In the genomic region with DNA sequence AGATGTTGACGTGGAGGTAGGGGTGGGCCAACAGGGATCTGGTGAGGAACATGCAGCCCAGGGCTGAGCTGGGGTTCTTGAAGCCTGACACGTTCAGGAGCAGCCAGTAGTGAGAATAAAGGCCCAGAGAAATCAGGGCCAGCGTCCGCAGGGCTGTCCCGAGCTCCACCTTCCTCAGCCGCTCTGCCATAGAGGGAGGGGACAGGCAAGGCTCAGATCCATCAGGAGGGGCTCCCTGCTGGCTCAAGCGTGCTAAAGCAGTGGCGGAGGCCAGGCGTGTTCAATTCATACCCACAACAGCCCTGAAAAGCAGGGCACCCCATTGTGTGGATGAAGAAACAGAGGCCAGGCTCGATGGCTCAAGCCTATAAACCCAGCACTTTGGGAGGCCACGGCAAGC, we compare ENCODE assay signal across 24 cellular contexts. TPM values are rescaled to one million over a fixed set of nuclear protein-coding genes. Genes with fewer than 3 reads are reported as not detected.
"Had no signal": no experiment of that assay in that cellular context is flagged by ENCODE, and none has a peak within 500 bp of the region (broad histone marks: within the 10 kb centered on the region; RNA-seq: fewer than 3 reads in every experiment).

No MANE protein-coding gene starts in this region.

- ATAC-seq: K562, SK-N-SH treated with all-trans-retinoic acid at 6 μM for 48 hours had no signal

- H3K4me1 ChIP-seq: SJCRH30 had no signal

- DNase-seq: Kasumi-1, MM.1S, NCI-H1092 treated with DMSO at 0.1 percent for 48 hours, NCI-H1436, NCI-H187, NCI-H2029, NCI-H2081 treated with DMSO at 0.1 percent for 48 hours, NCI-H2171, NCI-H226, NCI-H446, NCI-H510A, NCI-H524 treated with DMSO at 0.1 percent for 48 hours, NCI-H69, NCI-H774, RPMI8226, SHP77 treated with DMSO at 0.1 percent for 48 hours, SJCRH30 had no signal

- H3K9me3 ChIP-seq: SJCRH30 had no signal

- H3K9ac ChIP-seq: KMS-11 had no signal

- FAIRE-seq: K562, RCC 7860 had no signal

- H3K4me2 ChIP-seq: KMS-11 had no signal

- H3K36me3 ChIP-seq: SJCRH30 had no signal

- H3K4me3 ChIP-seq: K562, SJCRH30 had no signal

- H3K27ac ChIP-seq: KMS-11, SJCRH30 had no signal

RNA-seq across cellular contexts. Expression of gene FADS6, which starts 12.4 kb away (rescaled TPM):
- total RNA-seq: HT-29, M059J, SJCRH30 had no signal
- polyA plus RNA-seq: IgD-negative memory B cell had no signal

RNA-seq across cellular contexts. Expression of gene GRIN2C, which starts 21.4 kb away (rescaled TPM):
- total RNA-seq: SJCRH30 had no signal
- polyA plus RNA-seq: IgD-negative memory B cell had no signal

RNA-seq across cellular contexts. Expression of gene USH1G, which starts 42.0 kb away (rescaled TPM):
- total RNA-seq: HT-29, M059J had no signal
- polyA plus RNA-seq: IgD-negative memory B cell had no signal

RNA-seq across cellular contexts. Expression of gene OTOP2, which starts 43.0 kb away (rescaled TPM):
- total RNA-seq: HT-29, M059J, SJCRH30 had no signal
- polyA plus RNA-seq: IgD-negative memory B cell had no signal
